In the genomic region with DNA sequence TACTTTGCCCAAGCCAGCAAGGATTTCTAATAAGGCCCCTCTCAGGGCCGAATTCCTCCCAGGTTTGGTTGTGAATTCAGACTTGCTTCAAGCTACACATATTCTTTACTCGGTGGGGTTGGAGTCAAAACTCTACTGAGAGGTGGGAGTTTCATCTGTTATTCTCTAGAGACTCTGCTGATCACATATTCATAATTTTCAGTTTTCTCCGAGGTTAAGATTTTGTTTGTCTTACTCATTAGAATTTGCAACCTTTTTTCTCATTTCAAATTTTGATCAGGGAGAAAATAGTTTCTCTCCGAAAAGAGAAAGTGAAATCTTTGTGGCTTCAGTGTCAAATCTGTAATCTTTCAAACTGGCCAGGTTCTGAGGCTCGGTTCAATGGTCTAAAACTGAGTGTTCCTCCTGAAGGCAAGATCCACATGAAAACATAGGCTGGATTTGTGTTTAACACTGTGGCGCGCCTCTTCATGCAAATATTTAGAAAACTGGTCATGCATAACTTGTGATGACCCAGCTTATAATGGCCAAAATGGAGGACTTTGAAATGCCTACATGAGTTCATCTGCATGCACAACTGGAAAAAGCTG, we compare ENCODE assay signal across 1 cellular context.
TF ChIP-seq lines count a peak whose summit lies in the region.

No MANE protein-coding gene starts in this region.

TF ChIP-seq in GM12878, 131 proteins besides CTCF, POLR2A, EP300 and RAD21 (continued from another document):
- TF ChIP-seq IKZF1 (conservative IDR thresholded peaks at IDR 0.05) (peak; percentile 74), E2F8 (IDR thresholded peaks at IDR 0.05; ENCODE audit: low read depth, partially characterized antibody) (peak; percentile 46)
TF ChIP-seq in GM12878: peak in this region for 35.
